In the genomic region with DNA sequence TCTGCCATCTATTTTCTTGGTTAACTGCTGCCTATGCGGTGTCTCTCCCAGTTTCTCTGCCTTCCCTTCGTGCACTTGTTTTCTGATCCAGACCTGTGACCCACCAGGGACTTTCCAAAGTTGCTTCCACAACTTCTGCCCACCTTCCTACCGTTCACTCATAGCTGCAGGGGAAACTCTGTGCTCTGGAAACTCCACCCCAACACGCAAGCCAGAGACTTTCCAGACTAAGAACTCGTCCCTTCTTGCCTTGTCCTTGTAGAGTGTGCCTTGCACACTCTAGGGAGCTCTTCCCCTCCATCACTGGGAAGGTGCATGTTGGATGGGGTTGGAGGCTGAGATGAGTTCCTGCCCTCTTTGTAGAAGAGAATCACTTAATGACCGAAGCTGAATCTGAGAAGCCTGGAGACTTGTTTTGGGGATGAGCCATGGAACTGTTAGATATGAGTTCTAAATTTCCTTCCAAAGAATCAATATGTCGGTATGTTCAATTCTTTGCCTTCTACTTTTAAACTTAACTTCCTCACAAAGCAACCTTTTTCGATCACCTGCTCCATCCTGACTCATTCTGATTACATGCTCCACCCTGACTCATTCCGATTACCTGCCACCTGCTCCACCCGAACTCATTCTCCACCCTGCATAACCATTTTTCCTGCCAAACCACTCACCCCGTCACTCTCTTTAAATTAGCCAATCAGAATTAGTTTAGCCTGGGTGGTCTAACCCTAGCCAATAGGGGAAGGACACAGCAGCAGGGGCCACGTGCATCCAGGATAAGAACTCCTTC, we compare ENCODE assay signal across 25 cellular contexts.
"Had no signal": no experiment of that assay in that cellular context is flagged by ENCODE, and none has a peak within 500 bp of the region (broad histone marks: within the 10 kb centered on the region; RNA-seq: fewer than 3 reads in every experiment).

No MANE protein-coding gene starts in this region.

- H3K36me3 ChIP-seq: heart left ventricle, left lung, ovary, right lobe of liver, uterus had no signal

- H3K4me1 ChIP-seq: heart left ventricle, left lung, right lobe of liver, uterus had no signal

- H3K4me3 ChIP-seq: heart left ventricle, left lung, ovary, right lobe of liver, uterus had no signal

- DNase-seq: activated CD4-positive, alpha-beta T cell treated with anti-CD3 and anti-CD28 coated beads for 36 hours; activated CD4-positive, CD25-positive, alpha-beta regulatory T cell; activated CD8-positive, alpha-beta memory T cell treated with anti-CD3 and anti-CD28 coated beads, Interleukin-2, amount 10 ng/mL, durations not matched to agents 7 days and 5 days; activated CD8-positive, alpha-beta T cell treated with anti-CD3 and anti-CD28 coated beads, Interleukin-2, amount 10 ng/mL, durations not matched to agents 7 days and 5 days; activated naive CD8-positive, alpha-beta T cell treated with anti-CD3 and anti-CD28 coated beads, Interleukin-2, amount 50 U/mL, for 24 hours; activated T-cell treated with anti-CD3 and anti-CD28 coated beads, Interleukin-2, amount 50 U/mL, for 48 hours; amygdala; dermis blood vessel endothelial cell; effector CD4-positive, alpha-beta T cell; erythroblast; heart left ventricle; hypothalamus; immature natural killer cell; kidney glomerular epithelial cell; left lung; naive B cell; nephron progenitor cell; ovary; right lobe of liver; stimulated activated CD4-positive, alpha-beta T cell treated with anti-CD3 and anti-CD28 coated beads, Interleukin-12 subunit alpha, Interleukin-12 subunit beta, amount 100 ng/mL, for 4 hours; stimulated activated CD4-positive, alpha-beta T cell treated with anti-CD3 and anti-CD28 coated beads, Interleukin-4, amount 100 ng/mL, for 24 hours; uterus had no signal

- ATAC-seq: activated CD4-positive, alpha-beta T cell treated with anti-CD3 and anti-CD28 coated beads for 36 hours; activated CD8-positive, alpha-beta memory T cell treated with anti-CD3 and anti-CD28 coated beads, Interleukin-2, amount 10 ng/mL, durations not matched to agents 7 days and 5 days; activated CD8-positive, alpha-beta T cell treated with anti-CD3 and anti-CD28 coated beads, Interleukin-2, amount 10 ng/mL, durations not matched to agents 7 days and 5 days; activated naive CD8-positive, alpha-beta T cell treated with anti-CD3 and anti-CD28 coated beads, Interleukin-2, amount 50 U/mL, for 24 hours; heart left ventricle; left lung; right lobe of liver; stimulated activated effector memory CD8-positive, alpha-beta T cell treated with anti-CD3 and anti-CD28 coated beads, Interleukin-12 subunit alpha, Interleukin-12 subunit beta, amount 100 ng/mL, for 72 hours had no signal

- H3K27ac ChIP-seq: heart left ventricle, left lung, ovary, right lobe of liver, uterus had no signal

- FAIRE-seq: colon, endometrium had no signal

- H3K9me3 ChIP-seq: heart left ventricle, left lung, ovary, right lobe of liver, uterus had no signal

- H3K27me3 ChIP-seq: ovary, right lobe of liver, uterus had no signal
